ENCODE assay signal across 9 cellular contexts in genomic region chr5:92909545-92909962, GRCh38.
DNase-seq lines count a peak whose midpoint lies in the region; TF ChIP-seq lines count a peak whose summit lies in the region.
"Had no signal": no experiment of that assay in that cellular context is flagged by ENCODE, and none has a peak within 500 bp of the region (broad histone marks: within the 10 kb centered on the region; RNA-seq: fewer than 3 reads in every experiment).

No MANE protein-coding gene starts in this region.

- no peaks in the 10 kb centered on the region for H3K9me3 ChIP-seq in prostate gland

- TF ChIP-seq CTCF in AG10803 (conservative IDR thresholded peaks at IDR 0.05; ENCODE audit: low read length) (peak; percentile 53), prostate gland (IDR thresholded peaks at IDR 0.05) (peak in 1 of 4 experiments; percentile 3)

- H3K36me3 ChIP-seq in H7 (replicated peaks; ENCODE audit: control insufficient read depth, insufficient read depth, low read length) (no peaks in the 10 kb centered on the region), prostate gland (no peaks in the 10 kb centered on the region)

- H3K27me3 ChIP-seq in H7 (ENCODE audit: control insufficient read depth, insufficient read depth, low read length): no peaks in the 10 kb centered on the region
- H3K27me3 ChIP-seq in prostate gland (replicated peaks; ENCODE audit: insufficient read depth): no peaks in the 10 kb centered on the region

- H3K27ac ChIP-seq in prostate gland: no peak overlapping the region

- 62% methylated on average over 6 of the region's 6 CpGs for WGBS in prostate gland

- no peaks in the 10 kb centered on the region for H3K4me1 ChIP-seq in prostate gland (replicated peaks)

- DNase-seq in AG10803 (ENCODE audit: low read depth) (no peak), H7 (peak; percentile 2), SK-N-DZ (ENCODE audit: low spot score) (peak; percentile 59), iris pigment epithelial cell (ENCODE audit: low read depth) (peak; percentile 35), glomerular visceral epithelial cell (ENCODE audit: extremely low spot score) (no peak), prostate gland (ENCODE audit: low spot score) (no peak), NOMO-1 (lab: John Stamatoyannopoulos, UW; ENCODE audit: unreplicated experiment in 2 of 2) (no peak)
- no peak for DNase-seq in stimulated activated naive CD4-positive, alpha-beta T cell (lab: John Stamatoyannopoulos, UW)
- DNase-seq: activated CD8-positive, alpha-beta memory T cell treated with anti-CD3 and anti-CD28 coated beads, Interleukin-2, amount 50 U/mL, for 4 hours had no signal

- H3K4me3 ChIP-seq in AG10803 (ENCODE audit: low read length) (no peak overlapping the region), H7 (ENCODE audit: insufficient read depth, low read depth, low read length) (no peak overlapping the region), prostate gland (no peak overlapping the region)

- intact Hi-C loops in prostate gland (cut with DNase I): no loop called here

- no peak for TF ChIP-seq POLR2A in prostate gland (IDR thresholded peaks at IDR 0.05)

Comparison
In these comparisons a context has a peak if more than half of its experiments do, and no peak if none do; other contexts are left out.
1. DNase-seq: peak in H7 (single experiment), SK-N-DZ (single experiment) and iris pigment epithelial cell (single experiment); none in AG10803 (single experiment), glomerular visceral epithelial cell (single experiment), prostate gland (single experiment), NOMO-1 (0 of 2) and stimulated activated naive CD4-positive, alpha-beta T cell (0 of 6).